Comparison of ENCODE assay signal across 17 cellular contexts in genomic region chr3:189458536-189458935, GRCh38.
DNase-seq lines count a peak whose midpoint lies in the region; TF ChIP-seq lines count a peak whose summit lies in the region.
"Had no signal": no experiment of that assay in that cellular context is flagged by ENCODE, and none has a peak within 500 bp of the region (broad histone marks: within the 10 kb centered on the region; RNA-seq: fewer than 3 reads in every experiment).

No MANE protein-coding gene starts in this region.

- H3K27ac ChIP-seq in coronary artery = no peak overlapping the region
- H3K27ac ChIP-seq: 22Rv1, body of pancreas, esophagus muscularis mucosa had no signal

- intact Hi-C loops in posterior vena cava (cut with DNase I) = no loop called here

- no peak for TF ChIP-seq CTCF in coronary artery (IDR thresholded peaks at IDR 0.05)

- peak; percentile 2 for DNase-seq in DMS53 (lab: John Stamatoyannopoulos, UW)
- DNase-seq in DMS53 treated with DMSO at 0.1 percent for 48 hours (lab: John Stamatoyannopoulos, UW; ENCODE audit: unreplicated experiment) = no peak
- peak; percentile 96 for DNase-seq in NCI-H2196 treated with DMSO at 0.1 percent for 48 hours (lab: John Stamatoyannopoulos, UW; ENCODE audit: unreplicated experiment)
- no peak for DNase-seq in coronary artery (ENCODE audit: low spot score)
- peak; percentile 80 for DNase-seq in posterior vena cava (ENCODE audit: low spot score)
- DNase-seq in SKM-1 treated with dmso at 0.1 percent for 144 hours (lab: John Stamatoyannopoulos, UW; ENCODE audit: unreplicated experiment) = no peak
- DNase-seq in activated naive CD4-positive, alpha-beta T cell (lab: John Stamatoyannopoulos, UW) = no peak
- DNase-seq in effector CD4-positive, alpha-beta T cell = no peak
- DNase-seq: activated CD4-positive, CD25-positive, alpha-beta regulatory T cell; activated T-cell treated with anti-CD3 and anti-CD28 coated beads, Interleukin-2, amount 50 U/mL, for 24 hours; NCI-H2081 treated with DMSO at 0.1 percent for 48 hours; SIG-M5; stimulated activated CD4-positive, alpha-beta T cell treated with anti-CD3 and anti-CD28 coated beads, Interleukin-2, amount 100 ng/mL, for 24 hours; stimulated activated naive CD4-positive, alpha-beta T cell treated with Interleukin-2 at 50 U/mL for 16 hours had no signal

- peak overlapping the region; percentile 28 for H3K4me3 ChIP-seq in coronary artery
- H3K4me3 ChIP-seq: body of pancreas, esophagus muscularis mucosa had no signal

Comparison
In these comparisons a context has a peak if more than half of its experiments do, and no peak if none do; other contexts are left out.
1. DNase-seq: peak in DMS53 (single experiment), NCI-H2196 treated with DMSO at 0.1 percent for 48 hours (single experiment) and posterior vena cava (single experiment); none in DMS53 treated with DMSO at 0.1 percent for 48 hours (single experiment), coronary artery (single experiment), SKM-1 treated with dmso at 0.1 percent for 144 hours (single experiment), activated naive CD4-positive, alpha-beta T cell (0 of 4) and effector CD4-positive, alpha-beta T cell (single experiment).